Comparison of ENCODE assay signal across 24 cellular contexts in the genomic region with DNA sequence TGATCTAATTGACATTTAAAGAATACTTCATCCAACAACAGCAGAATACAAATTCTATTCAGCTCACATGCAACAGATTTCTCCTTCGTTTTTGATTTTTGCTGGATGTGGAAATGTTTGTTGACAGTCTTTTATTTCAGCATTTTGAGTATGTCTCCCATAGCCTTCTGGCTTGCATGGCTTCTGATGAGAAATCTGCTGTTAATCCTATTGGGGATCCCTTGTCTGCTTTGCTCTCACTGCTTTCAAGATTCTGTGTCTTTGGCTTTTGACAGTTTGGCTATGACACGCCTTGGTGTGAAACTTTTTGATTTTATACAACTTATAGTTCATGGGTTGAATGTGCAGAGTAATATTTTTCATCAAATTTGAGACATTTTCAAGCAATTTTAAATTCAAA. TPM values are rescaled to one million over a fixed set of nuclear protein-coding genes. Genes with fewer than 3 reads are reported as not detected.
DNase-seq lines count a peak whose midpoint lies in the region; ATAC-seq, FAIRE-seq and TF ChIP-seq lines count a peak whose summit lies in the region.
"Had no signal": no experiment of that assay in that cellular context is flagged by ENCODE, and none has a peak within 500 bp of the region (broad histone marks: within the 10 kb centered on the region; RNA-seq: fewer than 3 reads in every experiment).

No MANE protein-coding gene starts in this region.

- H3K36me3 Mint-ChIP-seq in activated naive CD4-positive, alpha-beta T cell treated with anti-CD3 and anti-CD28 coated beads, Interleukin-2, amount 50 U/mL, for 24 hours: peaks cover 30% of the 10 kb centered on the region
- peaks cover 58% of the 10 kb centered on the region for H3K36me3 Mint-ChIP-seq in CD8-positive, alpha-beta T cell
- peaks cover 11% of the 10 kb centered on the region for H3K36me3 Mint-ChIP-seq in effector memory CD8-positive, alpha-beta T cell (ENCODE audit: insufficient read depth)

- no peaks in the 10 kb centered on the region for H3K79me2 ChIP-seq in GM12878 (ENCODE audit: control insufficient read depth, insufficient read depth, low read length)

- peaks cover 90% of the 10 kb centered on the region for H3K4me1 ChIP-seq in CD8-positive, alpha-beta T cell (ENCODE audit: insufficient read depth, low read length)
- peaks cover 6% of the 10 kb centered on the region for H3K4me1 ChIP-seq in GM12878 (ENCODE audit: control insufficient read depth, insufficient read depth, low read length)

- DNase-seq in activated naive CD4-positive, alpha-beta T cell (lab: John Stamatoyannopoulos, UW): no peak
- DNase-seq in CD8-positive, alpha-beta T cell: no peak
- DNase-seq in GM12878 (ENCODE audit: low read depth, low spot score) (no peak), NCI-H187 treated with DMSO at 0.1 percent for 48 hours (lab: John Stamatoyannopoulos, UW) (no peak)
- DNase-seq in effector memory CD8-positive, alpha-beta T cell: no peak
- DNase-seq: CD8-positive, alpha-beta memory T cell; DMS 273 treated with DMSO at 0.1 percent for 48 hours; DMS79; EL; GDM1; Karpas-422; NCI-H2029 treated with DMSO at 0.1 percent for 48 hours; NCI-H446 treated with DMSO at 0.1 percent for 48 hours; NCI-H526; NCI-H82; RPMI8226; SHP77 had no signal

- CTCF ChIA-PET in CD8-positive, alpha-beta T cell (lab: Charles Lee): interaction anchor here (1.2 kb wide), 1 partner anchor 28 kb away, joined by 4 read pairs; no protein-coding TSS in a partner anchor
- CTCF ChIA-PET in GM12878 (lab: Yijun Ruan, JAX): no interaction called here

- no peak overlapping the region for H2AFZ ChIP-seq in GM12878 (ENCODE audit: control insufficient read depth, low read depth, low read length)
- H2AFZ ChIP-seq: GM23338 had no signal

- no peaks in the 10 kb centered on the region for H3K9me3 Mint-ChIP-seq in activated naive CD4-positive, alpha-beta T cell treated with anti-CD3 and anti-CD28 coated beads, Interleukin-2, amount 50 U/mL, for 24 hours
- H3K9me3 Mint-ChIP-seq in CD8-positive, alpha-beta T cell: peaks cover 12% of the 10 kb centered on the region
- H3K9me3 Mint-ChIP-seq in effector memory CD8-positive, alpha-beta T cell: peaks cover 0 to 8% of the 10 kb centered on the region in 2 donors

- no peaks in the 10 kb centered on the region for H3K27me3 Mint-ChIP-seq in activated naive CD4-positive, alpha-beta T cell treated with anti-CD3 and anti-CD28 coated beads, Interleukin-2, amount 50 U/mL, for 24 hours
- H3K27me3 Mint-ChIP-seq in CD8-positive, alpha-beta T cell (ENCODE audit: low read depth): no peaks in the 10 kb centered on the region
- H3K27me3 Mint-ChIP-seq in effector memory CD8-positive, alpha-beta T cell: no peaks in the 10 kb centered on the region

- H3K9me3 ChIP-seq in CD8-positive, alpha-beta T cell (ENCODE audit: low read length): no peaks in the 10 kb centered on the region
- peaks cover 3% of the 10 kb centered on the region; the same call in 2 of the 3 replicates for H3K9me3 ChIP-seq in GM12878 (replicated peaks; ENCODE audit: control insufficient read depth, insufficient read depth, low read length)

- WGBS in GM12878 (ENCODE audit: insufficient coverage, insufficient replicate concordance, low lambda C conversion rate, missing lambda C conversion rate): 3% methylated on average over 2 of the region's 2 CpGs

- no peak for FAIRE-seq in GM12878 (lab: Jason Lieb, UNC)
- FAIRE-seq: A204.1, GM12891 had no signal

- SMC1A ChIA-PET in GM12878 (lab: Charles Lee; ENCODE audit: uncharacterized antibody, unreplicated experiment): interaction anchor here (1.0 kb wide), 1 partner anchor 15 kb away, joined by 3 read pairs; no protein-coding TSS in a partner anchor

- peak overlapping the region; percentile 33 for H3K27ac Mint-ChIP-seq in activated naive CD4-positive, alpha-beta T cell treated with anti-CD3 and anti-CD28 coated beads, Interleukin-2, amount 50 U/mL, for 24 hours
- H3K27ac Mint-ChIP-seq in CD8-positive, alpha-beta T cell: peak overlapping the region; percentile 81
- no peak overlapping the region for H3K27ac Mint-ChIP-seq in effector memory CD8-positive, alpha-beta T cell
- H3K27ac Mint-ChIP-seq: GM23338 had no signal

- no peak for TF ChIP-seq CTCF in CD8-positive, alpha-beta T cell (IDR thresholded peaks at IDR 0.05)
- TF ChIP-seq CTCF in GM12878 (IDR thresholded peaks at IDR 0.05 in 2 of 3, conservative IDR thresholded peaks at IDR 0.05 in 1 of 3; ENCODE audit: control insufficient read depth in 2 of 3, extremely low read depth in 1 of 3, insufficient read depth in 1 of 3, low read depth in 3 of 3, low read length in 3 of 3): no peak

- peaks cover 24% of the 10 kb centered on the region for H3K36me3 ChIP-seq in CD8-positive, alpha-beta T cell (ENCODE audit: insufficient read depth, low read length)
- no peaks in the 10 kb centered on the region for H3K36me3 ChIP-seq in GM12878 (ENCODE audit: control insufficient read depth in 2 of 2, insufficient read depth in 2 of 2, low read length in 1 of 2)
- H3K36me3 ChIP-seq: BLaER1, HAP-1 had no signal

- intact Hi-C loops in CD8-positive, alpha-beta T cell (cut with DNase I, micrococcal nuclease): loop anchor here (2.0 to 10.0 kb wide), 3 partner anchors 13 to 49 kb away; partner anchors contain the start of gene TRABD2A (in 1 of the 2)
- intact Hi-C loops in GM12878 (cut with micrococcal nuclease; ENCODE audit: unreplicated experiment): no loop called here

- no peak overlapping the region for H3K27ac ChIP-seq in CD8-positive, alpha-beta T cell (ENCODE audit: low read depth, low read length)
- no peak overlapping the region for H3K27ac ChIP-seq in GM12878 (ENCODE audit: control insufficient read depth, insufficient read depth)
- H3K27ac ChIP-seq: BLaER1 had no signal

- no peak for TF ChIP-seq RAD21 in GM12878 (IDR thresholded peaks at IDR 0.05; ENCODE audit: insufficient read depth, low read depth, low read length)

- TF ChIP-seq POLR2A in GM12878 (IDR thresholded peaks at IDR 0.05; ENCODE audit: low read depth, low read length): no peak

- POLR2A ChIA-PET in CD8-positive, alpha-beta T cell (lab: Charles Lee): no interaction called here
- POLR2A ChIA-PET in GM12878 (lab: Charles Lee): interaction anchor here (0.7 kb wide), 1 partner anchor 232 kb away, joined by 3 read pairs; no protein-coding TSS in a partner anchor

- RAD21 ChIA-PET in GM12878 (lab: Charles Lee; ENCODE audit: unreplicated experiment): no interaction called here

- no peak overlapping the region for H3K9ac ChIP-seq in GM12878 (ENCODE audit: control insufficient read depth, insufficient read depth, low read length)
- H3K9ac ChIP-seq: BLaER1 had no signal

- ATAC-seq in CD8-positive, alpha-beta T cell: no peak
- ATAC-seq in GM12878: no peak
- ATAC-seq in HG03521 (IDR thresholded peaks at IDR 0.05; ENCODE audit: unreplicated experiment): no peak
- no peak for ATAC-seq in effector memory CD8-positive, alpha-beta T cell (replicated peaks)
- ATAC-seq: GM23338 had no signal

- no peak overlapping the region for H3K4me3 Mint-ChIP-seq in activated naive CD4-positive, alpha-beta T cell treated with anti-CD3 and anti-CD28 coated beads, Interleukin-2, amount 50 U/mL, for 24 hours
- no peak overlapping the region for H3K4me3 Mint-ChIP-seq in CD8-positive, alpha-beta T cell
- no peak overlapping the region for H3K4me3 Mint-ChIP-seq in effector memory CD8-positive, alpha-beta T cell
- H3K4me3 Mint-ChIP-seq: GM23338 had no signal

- H4K20me1 ChIP-seq in GM12878 (ENCODE audit: control insufficient read depth, insufficient read depth): no peaks in the 10 kb centered on the region
- H4K20me1 ChIP-seq: BLaER1 had no signal

- BruUV-seq in GM12878 (replicated peaks; lab: Mats Ljungman, UMichigan): no TSS peak

- no peak overlapping the region for H3K4me2 ChIP-seq in GM12878 (ENCODE audit: control insufficient read depth, insufficient read depth)
- H3K4me2 ChIP-seq: BLaER1, GM23338 had no signal

- no peak overlapping the region for H3K4me3 ChIP-seq in CD8-positive, alpha-beta T cell (ENCODE audit: low read depth, low read length)
- H3K4me3 ChIP-seq in GM12878: no peak overlapping the region
- H3K4me3 ChIP-seq: BLaER1, GM23338, HAP-1 had no signal

- in situ Hi-C loops in GM12878 (cut with MboI): no loop called here

- H3K27me3 ChIP-seq in CD8-positive, alpha-beta T cell (ENCODE audit: insufficient read depth, low read length): no peaks in the 10 kb centered on the region
- H3K27me3 ChIP-seq in GM12878 (replicated peaks in 1 of 2; ENCODE audit: control insufficient read depth in 2 of 2, insufficient read depth in 2 of 2, low read length in 1 of 2): no peaks in the 10 kb centered on the region
- H3K27me3 ChIP-seq: BLaER1 had no signal

- no peak for TF ChIP-seq EP300 in GM12878 (IDR thresholded peaks at IDR 0.05; ENCODE audit: borderline replicate concordance in 1 of 2, control insufficient read depth in 1 of 2, low read depth in 2 of 2, low read length in 2 of 2)

- peaks cover 58% of the 10 kb centered on the region for H3K4me1 Mint-ChIP-seq in activated naive CD4-positive, alpha-beta T cell treated with anti-CD3 and anti-CD28 coated beads, Interleukin-2, amount 50 U/mL, for 24 hours
- H3K4me1 Mint-ChIP-seq in CD8-positive, alpha-beta T cell (ENCODE audit: low read depth): peaks cover 78% of the 10 kb centered on the region
- H3K4me1 Mint-ChIP-seq in effector memory CD8-positive, alpha-beta T cell (ENCODE audit: low read depth in 2 of 2): peaks cover 39 to 57% of the 10 kb centered on the region in 2 donors

TF ChIP-seq in GM12878, 131 proteins besides CTCF, POLR2A, EP300 and RAD21:
- TF ChIP-seq SUZ12 (IDR thresholded peaks at IDR 0.05; ENCODE audit: unreplicated experiment) (no peak), CBX5 (IDR thresholded peaks at IDR 0.05; ENCODE audit: low read depth) (peak; percentile 52; the same call in 1 of the 2 replicates)
TF ChIP-seq in GM12878: peak in this region for 1.

RNA-seq across cellular contexts. Expression of gene TRABD2A, which starts 44.7 kb away (rescaled TPM):
- 100 to 1,000 TPM; 138 to 142 TPM for total RNA-seq in CD8-positive, alpha-beta T cell
- 17.5 and 20.8 TPM in 2 replicates for total RNA-seq in GM12878 (2013; cell fraction: nucleolus; rRNA removed)
- total RNA-seq in GM12878 (2014; rRNA removed) (7.6 and 9.8 TPM in 2 replicates), GM12878 (2014; rRNA removed; fragmentation: Illumina TruSeq; extraction: Trizol) (4.7 and 5.1 TPM in 2 replicates), GM12878 (2021) (5.0 and 5.7 TPM in 2 replicates)
- polyA plus RNA-seq in GM12878 (2011; ENCODE audit: low read depth): 0.21 TPM
- polyA plus RNA-seq in GM12878 (2011; rRNA removed) (1.9 and 2.0 TPM in 2 replicates), GM12878 (2014; fragmentation: Illumina TruSeq; extraction: Trizol) (5.2 and 5.3 TPM in 2 replicates), GM12878 (2014; fragmentation: Nextera tagmentation; extraction: Ambion mirVana) (1 to 10 TPM; 1.4 to 2.3 TPM), GM12878 (2014; rRNA removed) (6.1 and 6.6 TPM in 2 replicates), GM12878 (2016; fragmentation: Nextera tagmentation; extraction: Ambion mirVana) (1 to 10 TPM; 3.0 to 3.1 TPM)
- polyA plus RNA-seq in GM12878 (2011; cell fraction: cytosol; rRNA removed): 1.8 and 2.0 TPM in 2 replicates
- 3.2 and 3.3 TPM in 2 replicates for polyA plus RNA-seq in GM12878 (2011; cell fraction: nucleus; rRNA removed)
- polyA plus RNA-seq in GM12878 (2012): 0.39 and 0.49 TPM in 2 replicates
- polyA minus RNA-seq in GM12878 (2011; rRNA and poly(A)+ RNA removed): 3.1 TPM in 2 replicates
- polyA minus RNA-seq in GM12878 (2011; cell fraction: cytosol; rRNA and poly(A)+ RNA removed): 1.4 TPM in 1 of 2 replicates, not detected in the other
- polyA minus RNA-seq in GM12878 (2011; cell fraction: nucleus; rRNA and poly(A)+ RNA removed): 3.4 and 3.9 TPM in 2 replicates

Comparison
In these comparisons a context has a peak if more than half of its experiments do, and no peak if none do; other contexts are left out.
1. H3K27ac Mint-ChIP-seq: peak in activated naive CD4-positive, alpha-beta T cell treated with anti-CD3 and anti-CD28 coated beads, Interleukin-2, amount 50 U/mL, for 24 hours (single experiment) and CD8-positive, alpha-beta T cell (single experiment); none in effector memory CD8-positive, alpha-beta T cell (0 of 2).
2. RNA of gene TRABD2A, which starts 44.7 kb away (total RNA-seq): 138 to 142 TPM in CD8-positive, alpha-beta T cell; 4.7 to 20.8 TPM in GM12878; every median in the first group is over 4 times any median in the second.